ENCODE assay signal across 12 cellular contexts in the genomic region with DNA sequence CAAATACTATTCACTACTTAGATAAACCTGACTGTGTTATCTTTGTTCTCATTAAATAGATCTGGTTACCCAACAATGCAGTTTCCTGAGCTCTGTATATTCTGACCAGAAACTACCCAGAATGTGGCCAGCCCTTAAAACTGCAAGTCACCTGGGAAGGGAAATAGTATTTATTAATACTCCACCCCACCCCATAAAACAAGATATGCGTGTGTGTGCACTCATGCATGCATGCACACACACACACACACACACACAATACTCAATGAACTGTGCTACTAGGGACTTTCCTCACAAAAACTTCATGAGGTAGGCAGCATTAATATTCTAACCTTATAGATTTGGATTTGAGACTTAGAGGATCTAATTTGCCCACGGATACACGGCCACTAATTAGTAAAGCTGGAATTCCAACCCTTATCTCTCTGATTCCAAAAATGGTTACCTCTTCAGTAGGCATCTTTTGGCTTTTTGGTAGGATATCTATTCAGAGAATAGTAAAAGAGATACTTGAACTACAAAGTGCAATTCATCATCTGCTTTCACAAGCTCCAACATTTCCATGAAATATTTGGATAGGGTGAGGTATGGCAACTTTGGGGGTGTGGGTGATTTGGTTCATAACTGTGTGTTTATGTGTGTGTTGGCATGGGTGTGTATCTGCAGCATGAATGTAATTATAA.
A peak's percentile ranks its signal among the peaks of the same experiment; 100 is the strongest.
DNase-seq lines count a peak whose midpoint lies in the region; ATAC-seq and TF ChIP-seq lines count a peak whose summit lies in the region.
"Had no signal": no experiment of that assay in that cellular context is flagged by ENCODE, and none has a peak within 500 bp of the region (broad histone marks: within the 10 kb centered on the region; RNA-seq: fewer than 3 reads in every experiment).

No MANE protein-coding gene starts in this region.

- TF ChIP-seq POLR2A in IMR-90 (IDR thresholded peaks at IDR 0.05; ENCODE audit: low read depth, low read length), result no peak

- CTCF ChIA-PET in IMR-90 (lab: Yijun Ruan, JAX), result interaction anchor here (1.1 kb wide), 1 partner anchor 11 kb away, joined by 3 read pairs; no protein-coding TSS in a partner anchor
- CTCF ChIA-PET in activated naive CD4-positive, alpha-beta T cell treated with anti-CD3 and anti-CD28 coated beads for 36 hours (lab: Charles Lee), result no interaction called here

- 0 out of 2 replicates have a peak overlapping the region, but pooled peaks have one; percentile 43 for H4K91ac ChIP-seq in IMR-90 (ENCODE audit: insufficient read depth, low read depth, low read length)

- H2BK20ac ChIP-seq in IMR-90 (ENCODE audit: low read depth, low read length), result peak overlapping the region; percentile 57

- no peaks in the 10 kb centered on the region for H3K79me1 ChIP-seq in IMR-90 (ENCODE audit: low read depth in 1 of 2, low read length in 2 of 2)

- H4K20me1 ChIP-seq in IMR-90 (ENCODE audit: insufficient read depth, low read length), result no peaks in the 10 kb centered on the region
- no peaks in the 10 kb centered on the region for H4K20me1 ChIP-seq in osteoblast (ENCODE audit: insufficient read depth, low read length)

- POLR2A ChIA-PET in IMR-90 (lab: Charles Lee; ENCODE audit: unreplicated experiment), result no interaction called here

- DNase-seq in H4 (ENCODE audit: low spot score) (peak; percentile 29), IMR-90 (peak; percentile 41), osteoblast (ENCODE audit: insufficient read length, low spot score, missing footprints) (peak; percentile 35), superior temporal gyrus (ENCODE audit: extremely low spot score) (no peak), KBM-7 (no peak), substantia nigra (lab: John Stamatoyannopoulos, UW) (no peak)
- DNase-seq in activated naive CD4-positive, alpha-beta T cell treated with anti-CD3 and anti-CD28 coated beads for 36 hours, result no peak
- DNase-seq: activated CD4-positive, alpha-beta memory T cell treated with anti-CD3 and anti-CD28 coated beads for 36 hours; NCI-H187; psoas muscle had no signal

- H3K4me3 ChIP-seq in IMR-90 (ENCODE audit: insufficient read depth, low read depth, low read length) (no peak overlapping the region), osteoblast (ENCODE audit: insufficient read depth, low read length) (no peak overlapping the region)
- H3K4me3 ChIP-seq: psoas muscle had no signal

- H3K56ac ChIP-seq in IMR-90 (ENCODE audit: extremely low read depth, insufficient read depth, low read length), result peak overlapping the region; percentile 30; the same call in 1 of the 2 replicates

- peak overlapping the region; percentile 2 to 53; a peak in 2 of 4 replicates for H4K8ac ChIP-seq in IMR-90 (ENCODE audit: low read depth in 2 of 2, low read length in 2 of 2)

- peak overlapping the region; percentile 58; the same call in 1 of the 2 replicates for H3K4me2 ChIP-seq in IMR-90 (ENCODE audit: low read depth, low read length)
- H3K4me2 ChIP-seq in osteoblast (ENCODE audit: insufficient read depth, low read length), result no peak overlapping the region

- H3K79me2 ChIP-seq in osteoblast (ENCODE audit: insufficient read depth, low read length), result no peaks in the 10 kb centered on the region

- peak overlapping the region; percentile 4; the same call in 1 of the 3 replicates for H2BK15ac ChIP-seq in IMR-90 (ENCODE audit: low read depth, low read length)

- H3K4me1 ChIP-seq in IMR-90 (ENCODE audit: control insufficient read depth, insufficient read depth, low read length), result peaks cover 17% of the 10 kb centered on the region
- peaks cover 4% of the 10 kb centered on the region for H3K4me1 ChIP-seq in osteoblast (ENCODE audit: insufficient read depth, low read length)
- H3K4me1 ChIP-seq: psoas muscle had no signal

- peak overlapping the region; percentile 33; the same call in 1 of the 2 replicates for H3K4ac ChIP-seq in IMR-90 (ENCODE audit: low read depth, low read length)

- dilution Hi-C loops in IMR-90 (cut with HindIII; ENCODE audit: low sequenced_read_pairs, unreplicated experiment), result no loop called here

- 0 out of 2 replicates have a peak overlapping the region, but pooled peaks have one; percentile 14 for H3K27ac ChIP-seq in IMR-90 (ENCODE audit: insufficient read depth, low read length)
- H3K27ac ChIP-seq in osteoblast (ENCODE audit: low read depth, low read length), result no peak overlapping the region
- H3K27ac ChIP-seq in substantia nigra (ENCODE audit: low read depth, low read length, poor library complexity, severe bottlenecking), result no peak overlapping the region
- H3K27ac ChIP-seq: psoas muscle had no signal

- peaks cover 15% of the 10 kb centered on the region for H3K9me1 ChIP-seq in IMR-90 (ENCODE audit: insufficient read depth, low read length)

- no peak overlapping the region for H3K4me3 Mint-ChIP-seq in activated naive CD4-positive, alpha-beta T cell treated with anti-CD3 and anti-CD28 coated beads for 36 hours
- H3K4me3 Mint-ChIP-seq: activated CD4-positive, alpha-beta memory T cell treated with anti-CD3 and anti-CD28 coated beads for 36 hours; activated naive CD4-positive, alpha-beta T cell treated with anti-CD3 and anti-CD28 coated beads, Interleukin-2, amount 50 U/mL, for 24 hours had no signal

- H3K27ac Mint-ChIP-seq in activated naive CD4-positive, alpha-beta T cell treated with anti-CD3 and anti-CD28 coated beads for 36 hours, result no peak overlapping the region
- H3K27ac Mint-ChIP-seq: activated CD4-positive, alpha-beta memory T cell treated with anti-CD3 and anti-CD28 coated beads for 36 hours; activated naive CD4-positive, alpha-beta T cell treated with anti-CD3 and anti-CD28 coated beads, Interleukin-2, amount 50 U/mL, for 24 hours had no signal

- H3K27me3 Mint-ChIP-seq in activated naive CD4-positive, alpha-beta T cell treated with anti-CD3 and anti-CD28 coated beads for 36 hours (ENCODE audit: low read depth), result no peaks in the 10 kb centered on the region
- H3K27me3 Mint-ChIP-seq: activated CD4-positive, alpha-beta memory T cell treated with anti-CD3 and anti-CD28 coated beads for 36 hours; activated naive CD4-positive, alpha-beta T cell treated with anti-CD3 and anti-CD28 coated beads, Interleukin-2, amount 50 U/mL, for 24 hours had no signal

- ATAC-seq in GM18511 (IDR thresholded peaks at IDR 0.05; ENCODE audit: unreplicated experiment) (peak; percentile 62), IMR-90 (ENCODE audit: low read depth) (peak; percentile 22)
- ATAC-seq: psoas muscle had no signal

- H3K9ac ChIP-seq in IMR-90 (ENCODE audit: low read depth, low read length), result no peak overlapping the region; the same call in 1 of the 2 replicates

- peaks cover 11% of the 10 kb centered on the region for H3K9me3 Mint-ChIP-seq in activated naive CD4-positive, alpha-beta T cell treated with anti-CD3 and anti-CD28 coated beads for 36 hours
- H3K9me3 Mint-ChIP-seq: activated naive CD4-positive, alpha-beta T cell treated with anti-CD3 and anti-CD28 coated beads, Interleukin-2, amount 50 U/mL, for 24 hours had no signal

- peaks cover 2% of the 10 kb centered on the region for H3K36me3 Mint-ChIP-seq in activated naive CD4-positive, alpha-beta T cell treated with anti-CD3 and anti-CD28 coated beads for 36 hours (ENCODE audit: low read depth)
- H3K36me3 Mint-ChIP-seq: activated naive CD4-positive, alpha-beta T cell treated with anti-CD3 and anti-CD28 coated beads, Interleukin-2, amount 50 U/mL, for 24 hours had no signal

- no TSS peak for BruUV-seq in IMR-90 (replicated peaks; lab: Mats Ljungman, UMichigan)

- H2AK9ac ChIP-seq in IMR-90 (replicated peaks; ENCODE audit: low read depth, low read length, poor library complexity), result no peak overlapping the region

- H3K9me3 ChIP-seq in IMR-90 (ENCODE audit: control insufficient read depth, insufficient read depth, low read length) (no peaks in the 10 kb centered on the region), osteoblast (ENCODE audit: low read depth, low read length) (no peaks in the 10 kb centered on the region)
- H3K9me3 ChIP-seq: psoas muscle had no signal

- WGBS in IMR-90 (ENCODE audit: extremely low coverage in 2 of 2, insufficient read length in 1 of 2), 2 experiments, result no CpG with 5 or more reads among the region's 3 CpGs

- 0 out of 2 replicates have a peak overlapping the region, but pooled peaks have one; percentile 33 for H2AK5ac ChIP-seq in IMR-90 (ENCODE audit: low read depth, low read length)

- H4K5ac ChIP-seq in IMR-90 (ENCODE audit: low read depth, low read length), result peak overlapping the region; percentile 15; the same call in 1 of the 2 replicates

- intact Hi-C loops in IMR-90 (cut with micrococcal nuclease), result loop anchor here (10.0 kb wide), 1 partner anchor 178 kb away; no protein-coding TSS in a partner anchor
- intact Hi-C loops in activated naive CD4-positive, alpha-beta T cell treated with anti-CD3 and anti-CD28 coated beads for 36 hours (cut with micrococcal nuclease), result no loop called here

- no peak for TF ChIP-seq CTCF in IMR-90 (conservative IDR thresholded peaks at IDR 0.05; ENCODE audit: low read depth, low read length)
- TF ChIP-seq CTCF in osteoblast (IDR thresholded peaks at IDR 0.05; ENCODE audit: extremely low read depth, low read depth, low read length), result no peak

- peak overlapping the region; percentile 46; the same call in 1 of the 2 replicates for H3K23ac ChIP-seq in IMR-90 (ENCODE audit: low read depth, low read length)

- H3K27me3 ChIP-seq in IMR-90 (ENCODE audit: control insufficient read depth, insufficient read depth, low read length) (no peaks in the 10 kb centered on the region), osteoblast (ENCODE audit: insufficient read depth, low read length) (no peaks in the 10 kb centered on the region)

- H2AFZ ChIP-seq in IMR-90 (replicated peaks; ENCODE audit: low read length, poor library complexity) (no peak overlapping the region), osteoblast (ENCODE audit: low read length) (no peak overlapping the region)

- no peak for TF ChIP-seq RAD21 in IMR-90 (IDR thresholded peaks at IDR 0.05; ENCODE audit: low read length)

- in situ Hi-C loops in IMR-90 (cut with MboI; ENCODE audit: low sequenced_read_pairs) (no loop called here), KBM-7 (cut with MboI; ENCODE audit: low pct_unique_long_range_greater_than_20kb, low sequenced_read_pairs) (no loop called here)

- H3K36me3 ChIP-seq in IMR-90 (ENCODE audit: control insufficient read depth, insufficient read depth, low read length) (no peaks in the 10 kb centered on the region), osteoblast (ENCODE audit: insufficient read depth, low read length) (no peaks in the 10 kb centered on the region)

- H3K4me1 Mint-ChIP-seq in activated naive CD4-positive, alpha-beta T cell treated with anti-CD3 and anti-CD28 coated beads for 36 hours (ENCODE audit: low read depth), result no peaks in the 10 kb centered on the region
- H3K4me1 Mint-ChIP-seq: activated naive CD4-positive, alpha-beta T cell treated with anti-CD3 and anti-CD28 coated beads, Interleukin-2, amount 50 U/mL, for 24 hours had no signal

- peak overlapping the region; percentile 92 for H2BK5ac ChIP-seq in IMR-90 (ENCODE audit: low read depth, low read length, poor library complexity, severe bottlenecking)

- 0 out of 2 replicates have a peak overlapping the region, but pooled peaks have one; percentile 2 for H3K14ac ChIP-seq in IMR-90 (replicated peaks; ENCODE audit: low read depth, low read length)

- H3K18ac ChIP-seq in IMR-90 (ENCODE audit: low read depth, low read length), result peak overlapping the region; percentile 48; the same call in 1 of the 2 replicates

- H2BK120ac ChIP-seq in IMR-90 (ENCODE audit: low read depth, low read length), result peak overlapping the region; percentile 48; the same call in 1 of the 2 replicates

Comparison
In these comparisons a context has a peak if more than half of its experiments do, and no peak if none do; other contexts are left out.
1. DNase-seq: peak in H4 (single experiment), IMR-90 (single experiment) and osteoblast (single experiment); none in superior temporal gyrus (single experiment), KBM-7 (single experiment), substantia nigra (0 of 49) and activated naive CD4-positive, alpha-beta T cell treated with anti-CD3 and anti-CD28 coated beads for 36 hours (single experiment).